In genomic region chr7:25876092-25876491, GRCh38 we compare ENCODE assay signal across 1 cellular context.
TF ChIP-seq lines count a peak whose summit lies in the region.

No MANE protein-coding gene starts in this region.

TF ChIP-seq in K562, 482 proteins besides CTCF, POLR2A, EP300 and RAD21 (continued from another document):
- TF ChIP-seq, protein P1, sequence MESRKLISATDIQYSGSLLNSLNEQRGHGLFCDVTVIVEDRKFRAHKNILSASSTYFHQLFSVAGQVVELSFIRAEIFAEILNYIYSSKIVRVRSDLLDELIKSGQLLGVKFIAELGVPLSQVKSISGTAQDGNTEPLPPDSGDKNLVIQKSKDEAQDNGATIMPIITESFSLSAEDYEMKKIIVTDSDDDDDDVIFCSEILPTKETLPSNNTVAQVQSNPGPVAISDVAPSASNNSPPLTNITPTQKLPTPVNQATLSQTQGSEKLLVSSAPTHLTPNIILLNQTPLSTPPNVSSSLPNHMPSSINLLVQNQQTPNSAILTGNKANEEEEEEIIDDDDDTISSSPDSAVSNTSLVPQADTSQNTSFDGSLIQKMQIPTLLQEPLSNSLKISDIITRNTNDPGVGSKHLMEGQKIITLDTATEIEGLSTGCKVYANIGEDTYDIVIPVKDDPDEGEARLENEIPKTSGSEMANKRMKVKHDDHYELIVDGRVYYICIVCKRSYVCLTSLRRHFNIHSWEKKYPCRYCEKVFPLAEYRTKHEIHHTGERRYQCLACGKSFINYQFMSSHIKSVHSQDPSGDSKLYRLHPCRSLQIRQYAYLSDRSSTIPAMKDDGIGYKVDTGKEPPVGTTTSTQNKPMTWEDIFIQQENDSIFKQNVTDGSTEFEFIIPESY (CRISPR knock-in tag; IDR thresholded peaks at IDR 0.05): no peak
- no peak for TF ChIP-seq GABPB2 (CRISPR knock-in tag; conservative IDR thresholded peaks at IDR 0.05)
TF ChIP-seq in K562: peak in this region for 1.
